In the genomic region with DNA sequence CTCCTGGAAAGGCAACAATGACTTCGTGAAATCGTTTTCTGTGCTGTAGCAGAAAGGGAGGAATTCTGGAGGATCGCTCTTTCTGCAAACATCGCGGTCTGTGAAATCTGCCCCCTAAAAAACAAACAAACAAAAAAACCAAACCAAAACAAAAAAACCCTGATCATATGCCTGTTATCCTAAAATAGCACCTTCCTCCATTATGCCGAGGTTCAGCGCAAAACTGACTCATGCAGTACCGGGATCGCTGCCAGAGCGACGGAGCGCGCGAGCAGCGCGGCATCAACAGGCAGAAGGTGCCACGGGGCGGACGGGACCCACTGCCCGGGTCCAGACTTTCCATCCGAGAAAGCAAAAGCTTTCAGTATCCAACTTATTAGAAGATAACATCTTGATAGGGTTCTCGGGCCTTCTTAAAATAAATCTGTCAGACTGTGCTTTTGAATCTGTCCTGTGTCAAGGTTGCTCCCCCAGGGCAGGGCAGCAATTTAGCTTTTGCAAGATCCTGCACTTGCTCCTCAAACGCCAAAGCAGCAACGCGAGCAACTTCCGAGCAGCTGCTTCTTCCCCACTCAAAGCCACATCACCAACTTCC, we compare ENCODE assay signal across 8 cellular contexts.
A peak's percentile ranks its signal among the peaks of the same experiment; 100 is the strongest.
DNase-seq lines count a peak whose midpoint lies in the region; ATAC-seq and TF ChIP-seq lines count a peak whose summit lies in the region.

No MANE protein-coding gene starts in this region.

- in situ Hi-C loops in GM13977 (cut with MboI; ENCODE audit: low pct_unique_long_range_greater_than_20kb, low sequenced_read_pairs, unreplicated experiment) = loop anchor here (25.0 kb wide), 3 partner anchors 241 to 991 kb away; a partner anchor contains a TSS

- DNase-seq in GM06990 (ENCODE audit: extremely low read depth, insufficient read length) (peak; percentile 9), NCI-H2171 (lab: John Stamatoyannopoulos, UW) (peak; percentile 74), astrocyte of the hippocampus (ENCODE audit: low read depth, low spot score) (peak; percentile 82), iris pigment epithelial cell (ENCODE audit: low read depth) (peak; percentile 56), stromal cell of bone marrow (ENCODE audit: low read depth) (peak; percentile 11), GM13977 (ENCODE audit: low spot score) (no peak), middle frontal gyrus (ENCODE audit: extremely low spot score, low spot score) (no peak)

- TF ChIP-seq CTCF in GM06990 (IDR thresholded peaks at IDR 0.05; ENCODE audit: insufficient read depth, low read length, poor library complexity, severe bottlenecking) (no peak), GM13977 (IDR thresholded peaks at IDR 0.05; ENCODE audit: extremely low read depth, insufficient read depth, missing control alignments) (no peak)

- H3K4me3 ChIP-seq in GM06990 (replicated peaks; ENCODE audit: low read depth, low read length) = no peak overlapping the region

- H3K36me3 ChIP-seq in GM06990 (ENCODE audit: control insufficient read depth, insufficient read depth, low read length) = no peaks in the 10 kb centered on the region

- no peak for ATAC-seq in HG03045 (IDR thresholded peaks at IDR 0.05; ENCODE audit: unreplicated experiment)

- no peaks in the 10 kb centered on the region for H3K27me3 ChIP-seq in GM06990 (replicated peaks; ENCODE audit: control insufficient read depth, insufficient read depth, low read length)

Comparison
In these comparisons a context has a peak if more than half of its experiments do, and no peak if none do; other contexts are left out.
1. DNase-seq: peak in GM06990 (single experiment), NCI-H2171 (single experiment), astrocyte of the hippocampus (single experiment), iris pigment epithelial cell (single experiment) and stromal cell of bone marrow (single experiment); none in GM13977 (single experiment) and middle frontal gyrus (single experiment).